Comparison of ENCODE assay signal across 15 cellular contexts in the genomic region with DNA sequence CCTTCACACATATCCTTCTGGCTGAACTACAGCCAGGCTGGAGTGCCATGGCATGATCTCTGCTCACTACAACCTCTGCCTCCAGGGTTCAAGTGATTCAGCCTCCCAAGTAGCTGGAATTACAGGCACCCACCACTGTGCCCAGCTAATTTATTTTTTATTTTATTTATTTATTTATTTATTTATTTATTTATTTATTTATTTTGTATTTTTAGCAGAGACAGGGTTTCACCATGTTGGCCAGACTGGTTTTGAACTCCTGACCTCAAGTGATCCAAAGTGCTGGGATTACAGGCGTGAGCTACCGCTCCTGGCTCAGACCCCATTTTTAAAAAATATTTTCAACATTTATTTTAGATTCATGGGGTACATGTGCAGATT. TPM values are rescaled to one million over a fixed set of nuclear protein-coding genes. Genes with fewer than 3 reads are reported as not detected.
"Had no signal": no experiment of that assay in that cellular context is flagged by ENCODE, and none has a peak within 500 bp of the region (broad histone marks: within the 10 kb centered on the region; RNA-seq: fewer than 3 reads in every experiment).

No MANE protein-coding gene starts in this region.

RNA-seq across cellular contexts. Expression of gene PRSS2, which starts 6.1 kb away (rescaled TPM):
- total RNA-seq: kidney epithelial cell; left ventricle myocardium inferior; mucosa of descending colon; myocyte; naive thymus-derived CD4-positive, alpha-beta T cell; neural crest cell; osteocyte; sigmoid colon; skeletal muscle tissue; smooth muscle cell; temporal lobe; thyroid gland; transverse colon; urinary bladder; vagina had no signal
- polyA plus RNA-seq: naive thymus-derived CD4-positive, alpha-beta T cell; smooth muscle cell had no signal

RNA-seq across cellular contexts. Expression of gene PRSS1, which starts 27.6 kb away (rescaled TPM):
- total RNA-seq: left ventricle myocardium inferior; mucosa of descending colon; myocyte; naive thymus-derived CD4-positive, alpha-beta T cell; neural crest cell; osteocyte; sigmoid colon; skeletal muscle tissue; smooth muscle cell; temporal lobe; transverse colon; urinary bladder; vagina had no signal
- polyA plus RNA-seq: naive thymus-derived CD4-positive, alpha-beta T cell; smooth muscle cell had no signal
